Comparison of ENCODE assay signal across 8 cellular contexts in the genomic region with DNA sequence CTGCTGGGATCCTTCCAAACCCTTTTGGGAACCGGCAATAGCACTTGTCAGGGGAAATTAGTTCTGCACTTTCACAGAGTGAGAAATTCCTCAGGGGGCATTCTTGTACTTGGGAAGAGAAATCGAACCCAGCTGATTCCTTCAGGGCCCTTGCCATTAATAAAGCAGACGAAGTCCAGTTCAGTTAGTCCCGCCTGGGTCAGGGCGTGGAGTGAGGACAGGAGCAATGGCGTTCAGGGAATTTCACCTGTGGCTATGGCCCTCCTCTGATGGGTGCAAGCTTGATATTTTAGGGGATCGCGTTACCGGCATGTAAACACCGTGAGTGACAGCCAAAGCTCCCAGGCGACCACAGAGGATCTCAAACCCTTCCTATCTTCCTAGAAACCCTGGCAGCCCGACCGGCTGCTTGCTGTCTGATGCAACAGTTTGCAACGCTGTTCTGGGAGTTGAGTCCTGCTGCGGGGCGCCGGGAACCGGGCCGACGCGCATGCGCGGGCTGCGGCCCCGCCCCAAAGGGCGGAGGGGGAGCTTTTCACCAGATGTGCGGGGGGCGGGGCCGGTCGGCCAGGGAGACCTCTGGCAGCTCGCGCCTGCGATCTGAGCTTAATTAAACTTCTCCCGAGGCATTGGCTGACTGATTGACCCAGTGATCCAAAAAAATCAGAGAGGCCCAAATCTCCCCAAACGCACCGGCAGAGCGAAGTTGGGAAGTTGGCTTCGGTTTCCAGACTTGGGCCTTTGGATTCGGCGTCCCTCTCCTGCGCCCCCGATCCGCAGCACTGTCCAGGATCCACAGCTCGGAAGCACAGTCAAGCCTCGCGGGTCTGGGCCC. TPM values are rescaled to one million over a fixed set of nuclear protein-coding genes. Genes with fewer than 3 reads are reported as not detected.
DNase-seq lines count a peak whose midpoint lies in the region; ATAC-seq, FAIRE-seq and TF ChIP-seq lines count a peak whose summit lies in the region.

No MANE protein-coding gene starts in this region.

- WGBS in prostate gland: 2% methylated on average over 46 of the region's 46 CpGs

- peak overlapping the region; percentile 71 for H3K27ac ChIP-seq in angular gyrus (ENCODE audit: low read depth, low read length)
- peak overlapping the region; percentile 87 to 91 for H3K27ac ChIP-seq in right atrium auricular region
- H3K27ac ChIP-seq in prostate gland: peak overlapping the region; percentile 66 to 73

- peaks cover 10% of the 10 kb centered on the region for H3K4me1 Mint-ChIP-seq in T-helper 17 cell

- H3K36me3 Mint-ChIP-seq in T-helper 17 cell (ENCODE audit: low read depth): no peaks in the 10 kb centered on the region

- H3K36me3 ChIP-seq in right atrium auricular region: no peaks in the 10 kb centered on the region
- H3K36me3 ChIP-seq in prostate gland: no peaks in the 10 kb centered on the region

- TF ChIP-seq POLR2A in GM12892 (IDR thresholded peaks at IDR 0.05; ENCODE audit: low read depth, low read length) (peak; percentile 59; the same call in 1 of the 2 replicates), prostate gland (IDR thresholded peaks at IDR 0.05) (peak; percentile 78)

- H3K27me3 Mint-ChIP-seq in T-helper 17 cell: peaks cover 13% of the 10 kb centered on the region

- H3K9me3 ChIP-seq in T-helper 17 cell (ENCODE audit: control insufficient read depth, low read length, poor library complexity, severe bottlenecking) (no peaks in the 10 kb centered on the region), right atrium auricular region (no peaks in the 10 kb centered on the region), prostate gland (no peaks in the 10 kb centered on the region)

- FAIRE-seq in GM12892 (lab: Jason Lieb, UNC): peak; percentile 85

- DNase-seq in GM12892 (ENCODE audit: insufficient read length) (peak; percentile 93), NCI-H146 treated with DMSO at 0.1 percent for 48 hours (lab: John Stamatoyannopoulos, UW; ENCODE audit: unreplicated experiment) (peak; percentile 80), T-helper 17 cell (peak; percentile 81 to 85 (median 82)), right atrium auricular region (ENCODE audit: low spot score) (peak; percentile 95), prostate gland (ENCODE audit: low spot score) (peak; percentile 89), ureter (ENCODE audit: low spot score) (peak; percentile 94)

- intact Hi-C loops in prostate gland (cut with DNase I): loop anchor here (2.0 to 5.0 kb wide), 2 partner anchors 34 to 128 kb away; partner anchors contain the start of gene CREB3L1

- H3K4me3 ChIP-seq in right atrium auricular region (peak overlapping the region; percentile 37 to 52), prostate gland (peak overlapping the region; percentile 26 to 36)

- H3K27me3 ChIP-seq in right atrium auricular region (no peaks in the 10 kb centered on the region), prostate gland (replicated peaks; ENCODE audit: insufficient read depth) (no peaks in the 10 kb centered on the region)

- TF ChIP-seq CTCF in right atrium auricular region (IDR thresholded peaks at IDR 0.05) (no peak), prostate gland (IDR thresholded peaks at IDR 0.05) (no peak)

- peak overlapping the region; percentile 6 for H3K27ac Mint-ChIP-seq in T-helper 17 cell

- peak overlapping the region; percentile 87 for H3K4me3 Mint-ChIP-seq in T-helper 17 cell

- ATAC-seq in HG02870 (IDR thresholded peaks at IDR 0.05; ENCODE audit: unreplicated experiment) (peak; percentile 68), T-helper 17 cell (peak; percentile 78)

- H3K4me1 ChIP-seq in right atrium auricular region (peaks cover 0 to 27% of the 10 kb centered on the region in 2 donors), prostate gland (replicated peaks) (peaks cover 6% of the 10 kb centered on the region)

RNA-seq across cellular contexts. Expression of gene CREB3L1, which starts 34.3 kb away (rescaled TPM):
- polyA plus RNA-seq in GM12892 (2012; ENCODE audit: missing spikeins): 1.6 TPM
- total RNA-seq in T-helper 17 cell: not detected
- 10 to 100 TPM in 1 of 2 donors, 1 to 10 TPM in 1; 5.4 to 15.1 TPM for total RNA-seq in right atrium auricular region
- total RNA-seq in prostate gland: 10 to 100 TPM; 41.0 to 47.0 TPM
- 39.6 TPM for total RNA-seq in ureter

Comparison
In these comparisons a context has a peak if more than half of its experiments do, and no peak if none do; other contexts are left out.
1. Peak in every context shown above with its lines: DNase-seq, ATAC-seq, H3K4me3 ChIP-seq and H3K27ac ChIP-seq.
2. RNA of gene CREB3L1, which starts 34.3 kb away (total RNA-seq): 41.0 to 47.0 TPM in prostate gland, 39.6 TPM in ureter (single experiment) and 5.4 to 15.1 TPM in right atrium auricular region; not detected in T-helper 17 cell; every median in the first group is over 4 times any median in the second.